In genomic region chr18:73980289-73980979, GRCh38 we compare ENCODE assay signal across 8 cellular contexts.
A peak's percentile ranks its signal among the peaks of the same experiment; 100 is the strongest.
DNase-seq lines count a peak whose midpoint lies in the region; FAIRE-seq and TF ChIP-seq lines count a peak whose summit lies in the region.
"Had no signal": no experiment of that assay in that cellular context is flagged by ENCODE, and none has a peak within 500 bp of the region (broad histone marks: within the 10 kb centered on the region; RNA-seq: fewer than 3 reads in every experiment).

No MANE protein-coding gene starts in this region.

- no peaks in the 10 kb centered on the region for H3K9me3 Mint-ChIP-seq in nephron
- H3K9me3 Mint-ChIP-seq in activated naive CD8-positive, alpha-beta T cell treated with anti-CD3 and anti-CD28 coated beads for 36 hours = no peaks in the 10 kb centered on the region

- no peaks in the 10 kb centered on the region for H3K27me3 ChIP-seq in brain microvascular endothelial cell (replicated peaks)
- no peaks in the 10 kb centered on the region for H3K27me3 ChIP-seq in small intestine (ENCODE audit: control insufficient read depth in 2 of 2, insufficient read depth in 2 of 2, low read length in 2 of 2)

- WGBS in small intestine, 3 donors = 69 to 78% (median 70%) methylated on average over 9 of the region's 9 CpGs

- no peaks in the 10 kb centered on the region for H3K9me3 ChIP-seq in small intestine (ENCODE audit: control insufficient read depth, low read depth)

- H3K4me1 ChIP-seq in small intestine (ENCODE audit: control insufficient read depth in 2 of 2, insufficient read depth in 1 of 2, low read depth in 1 of 2, low read length in 1 of 2) = no peaks in the 10 kb centered on the region

- peaks cover 14% of the 10 kb centered on the region for H3K4me1 Mint-ChIP-seq in nephron
- H3K4me1 Mint-ChIP-seq in activated naive CD8-positive, alpha-beta T cell treated with anti-CD3 and anti-CD28 coated beads for 36 hours = peaks cover 1% of the 10 kb centered on the region

- H3K36me3 Mint-ChIP-seq in nephron (ENCODE audit: low read depth) = no peaks in the 10 kb centered on the region
- no peaks in the 10 kb centered on the region for H3K36me3 Mint-ChIP-seq in activated naive CD8-positive, alpha-beta T cell treated with anti-CD3 and anti-CD28 coated beads for 36 hours

- peaks cover 2% of the 10 kb centered on the region for H3K27me3 Mint-ChIP-seq in nephron (ENCODE audit: low read depth)
- peaks cover 4% of the 10 kb centered on the region for H3K27me3 Mint-ChIP-seq in activated naive CD8-positive, alpha-beta T cell treated with anti-CD3 and anti-CD28 coated beads for 36 hours

- DNase-seq in GM12864 (ENCODE audit: low read depth) (no peak), NCI-H146 (lab: John Stamatoyannopoulos, UW) (peak; percentile 35), brain microvascular endothelial cell (peak; percentile 16), small intestine (no peak)
- DNase-seq in activated naive CD8-positive, alpha-beta T cell treated with anti-CD3 and anti-CD28 coated beads for 36 hours = no peak
- no peak for DNase-seq in activated CD4-positive, alpha-beta T cell treated with anti-CD3 and anti-CD28 coated beads for 48 hours

- TF ChIP-seq CTCF in GM12864 (IDR thresholded peaks at IDR 0.05; ENCODE audit: low read depth, low read length, missing control alignments) (peak; percentile 25), brain microvascular endothelial cell (IDR thresholded peaks at IDR 0.05; ENCODE audit: low read depth, low read length, missing control alignments) (peak; percentile 61), nephron (IDR thresholded peaks at IDR 0.05; ENCODE audit: unreplicated experiment in 3 of 3) (peak; percentile 34 to 48 (median 47))

- H3K27ac ChIP-seq in brain microvascular endothelial cell = no peak overlapping the region
- H3K27ac ChIP-seq in small intestine (ENCODE audit: low read depth in 1 of 2, low read length in 1 of 2) = no peak overlapping the region
- H3K27ac ChIP-seq: skin epidermis had no signal

- in situ Hi-C loops in brain microvascular endothelial cell (cut with HindIII; ENCODE audit: low pct_ligation_motif_present, low sequenced_read_pairs) = no loop called here

- no peak overlapping the region for H3K27ac Mint-ChIP-seq in nephron
- H3K27ac Mint-ChIP-seq in activated naive CD8-positive, alpha-beta T cell treated with anti-CD3 and anti-CD28 coated beads for 36 hours = no peak overlapping the region

- H3K4me3 ChIP-seq in GM12864 (ENCODE audit: low read depth, low read length) (no peak overlapping the region), brain microvascular endothelial cell (ENCODE audit: low read depth, low read length) (no peak overlapping the region), small intestine (ENCODE audit: low read depth in 1 of 2, low read length in 2 of 2) (no peak overlapping the region)
- H3K4me3 ChIP-seq: skin epidermis had no signal

- no peak overlapping the region for H3K4me3 Mint-ChIP-seq in nephron
- H3K4me3 Mint-ChIP-seq in activated naive CD8-positive, alpha-beta T cell treated with anti-CD3 and anti-CD28 coated beads for 36 hours = no peak overlapping the region

- FAIRE-seq in small intestine (lab: Jason Lieb, UNC) = no peak

- H3K36me3 ChIP-seq in brain microvascular endothelial cell (replicated peaks) (no peaks in the 10 kb centered on the region), small intestine (ENCODE audit: control insufficient read depth in 2 of 2, insufficient read depth in 2 of 2, low read length in 2 of 2) (no peaks in the 10 kb centered on the region)

Comparison
In these comparisons a context has a peak if more than half of its experiments do, and no peak if none do; other contexts are left out.
1. DNase-seq: peak in NCI-H146 (single experiment) and brain microvascular endothelial cell (single experiment); none in GM12864 (single experiment), activated naive CD8-positive, alpha-beta T cell treated with anti-CD3 and anti-CD28 coated beads for 36 hours (single experiment), small intestine (single experiment) and activated CD4-positive, alpha-beta T cell treated with anti-CD3 and anti-CD28 coated beads for 48 hours (single experiment).
2. Peak in every context shown above with its lines, with median percentiles within 50 percentile points of each other: CTCF ChIP-seq.